24 cellular contexts compared by ENCODE assay signal in the genomic region with DNA sequence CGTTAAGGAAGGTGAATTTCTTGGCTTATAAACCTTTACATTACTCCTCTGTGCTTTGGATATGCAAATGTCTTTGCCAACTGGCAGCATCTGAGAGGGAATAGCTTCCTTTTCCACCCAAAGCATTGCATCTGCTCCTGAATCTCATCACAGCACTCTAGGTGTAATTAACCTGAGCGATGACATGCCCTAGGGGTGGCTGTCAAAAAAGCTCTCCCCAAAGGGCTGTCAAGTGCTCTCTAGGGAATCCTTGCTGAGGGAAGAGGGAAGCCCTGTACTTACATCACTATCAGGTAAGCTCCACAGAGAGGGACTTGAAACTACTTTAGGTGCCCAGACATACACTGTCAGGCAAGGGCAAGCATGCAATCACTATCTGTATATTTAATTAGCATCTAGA. TPM values are rescaled to one million over a fixed set of nuclear protein-coding genes. Genes with fewer than 3 reads are reported as not detected.
"Had no signal": no experiment of that assay in that cellular context is flagged by ENCODE, and none has a peak within 500 bp of the region (broad histone marks: within the 10 kb centered on the region; RNA-seq: fewer than 3 reads in every experiment).

No MANE protein-coding gene starts in this region.

- H3K9me3 Mint-ChIP-seq: activated CD4-positive, alpha-beta memory T cell treated with anti-CD3 and anti-CD28 coated beads, Interleukin-2, amount 10 ng/mL, durations not matched to agents 7 days and 5 days; activated naive CD4-positive, alpha-beta T cell treated with anti-CD3 and anti-CD28 coated beads, Interleukin-2, amount 50 U/mL, for 24 hours; activated T-cell treated with anti-CD3 and anti-CD28 coated beads, Interleukin-2, amount 50 U/mL, for 4 hours; endodermal cell; mesothelial cell of epicardium; nephron progenitor cell had no signal

- H3K4me1 ChIP-seq: adrenal gland, gastroesophageal sphincter, transverse colon had no signal

- H3K9me3 ChIP-seq: adrenal gland, gastroesophageal sphincter, transverse colon had no signal

- H3K4me3 ChIP-seq: adrenal gland, dorsolateral prefrontal cortex, gastroesophageal sphincter, lung, transverse colon had no signal

- H3K27ac Mint-ChIP-seq: activated CD4-positive, alpha-beta memory T cell treated with anti-CD3 and anti-CD28 coated beads, Interleukin-2, amount 10 ng/mL, durations not matched to agents 7 days and 5 days; activated CD4-positive, alpha-beta T cell treated with anti-CD3 and anti-CD28 coated beads for 36 hours; activated naive CD4-positive, alpha-beta T cell treated with anti-CD3 and anti-CD28 coated beads, Interleukin-2, amount 50 U/mL, for 24 hours; endodermal cell; mesothelial cell of epicardium; nephron progenitor cell; progenitor cell of endocrine pancreas had no signal

- DNase-seq: activated CD4-positive, alpha-beta memory T cell treated with anti-CD3 and anti-CD28 coated beads, Interleukin-2, amount 10 ng/mL, durations not matched to agents 7 days and 5 days; activated CD4-positive, alpha-beta T cell treated with anti-CD3 and anti-CD28 coated beads for 36 hours; activated effector memory CD4-positive, alpha-beta T cell treated with Interleukin-2 at 50 U/mL for 16 hours; activated T-cell treated with anti-CD3 and anti-CD28 coated beads, Interleukin-2, amount 50 U/mL, for 4 hours; adrenal gland; dorsolateral prefrontal cortex; endodermal cell; left colon; nephron progenitor cell; right cardiac atrium; small intestine; stimulated activated CD4-positive, alpha-beta T cell treated with anti-CD3 and anti-CD28 coated beads, Interleukin-4, amount 100 ng/mL, for 4 hours; stimulated activated CD8-positive, alpha-beta memory T cell treated with anti-CD3 and anti-CD28 coated beads, Interleukin-4, amount 100 ng/mL, for 48 hours; stimulated activated naive CD4-positive, alpha-beta T cell treated with Interleukin-2 at 50 U/mL for 16 hours; substantia nigra; transverse colon; WERI-Rb-1 had no signal

- ATAC-seq: activated CD4-positive, alpha-beta T cell treated with anti-CD3 and anti-CD28 coated beads for 36 hours; activated T-cell treated with anti-CD3 and anti-CD28 coated beads, Interleukin-2, amount 50 U/mL, for 4 hours; gastroesophageal sphincter; left colon; right cardiac atrium had no signal

- H3K4me3 Mint-ChIP-seq: activated CD4-positive, alpha-beta memory T cell treated with anti-CD3 and anti-CD28 coated beads, Interleukin-2, amount 10 ng/mL, durations not matched to agents 7 days and 5 days; activated CD4-positive, alpha-beta T cell treated with anti-CD3 and anti-CD28 coated beads for 36 hours; activated naive CD4-positive, alpha-beta T cell treated with anti-CD3 and anti-CD28 coated beads, Interleukin-2, amount 50 U/mL, for 24 hours; activated T-cell treated with anti-CD3 and anti-CD28 coated beads, Interleukin-2, amount 50 U/mL, for 4 hours; endodermal cell; mesothelial cell of epicardium; nephron progenitor cell had no signal

- H3K36me3 Mint-ChIP-seq: activated naive CD4-positive, alpha-beta T cell treated with anti-CD3 and anti-CD28 coated beads, Interleukin-2, amount 50 U/mL, for 24 hours; mesothelial cell of epicardium had no signal

- H3K27me3 Mint-ChIP-seq: activated CD4-positive, alpha-beta T cell treated with anti-CD3 and anti-CD28 coated beads for 36 hours; activated naive CD4-positive, alpha-beta T cell treated with anti-CD3 and anti-CD28 coated beads, Interleukin-2, amount 50 U/mL, for 24 hours had no signal

- H3K36me3 ChIP-seq: adrenal gland, gastroesophageal sphincter, transverse colon, WERI-Rb-1 had no signal

- H3K4me1 Mint-ChIP-seq: mesothelial cell of epicardium had no signal

- H3K27ac ChIP-seq: adrenal gland, dorsolateral prefrontal cortex, gastroesophageal sphincter, transverse colon, WERI-Rb-1 had no signal

- H3K27me3 ChIP-seq: adrenal gland had no signal

RNA-seq across cellular contexts. Expression of a gene that starts 34.6 kb away (rescaled TPM):
- total RNA-seq: activated CD4-positive, alpha-beta memory T cell treated with anti-CD3 and anti-CD28 coated beads, Interleukin-2, amount 10 ng/mL, durations not matched to agents 7 days and 5 days; activated CD4-positive, alpha-beta T cell treated with anti-CD3 and anti-CD28 coated beads for 36 hours; activated T-cell treated with anti-CD3 and anti-CD28 coated beads, Interleukin-2, amount 50 U/mL, for 4 hours; cardiac septum; gastroesophageal sphincter; omental fat pad had no signal
- polyA plus RNA-seq: right cardiac atrium had no signal
